In the genomic region with DNA sequence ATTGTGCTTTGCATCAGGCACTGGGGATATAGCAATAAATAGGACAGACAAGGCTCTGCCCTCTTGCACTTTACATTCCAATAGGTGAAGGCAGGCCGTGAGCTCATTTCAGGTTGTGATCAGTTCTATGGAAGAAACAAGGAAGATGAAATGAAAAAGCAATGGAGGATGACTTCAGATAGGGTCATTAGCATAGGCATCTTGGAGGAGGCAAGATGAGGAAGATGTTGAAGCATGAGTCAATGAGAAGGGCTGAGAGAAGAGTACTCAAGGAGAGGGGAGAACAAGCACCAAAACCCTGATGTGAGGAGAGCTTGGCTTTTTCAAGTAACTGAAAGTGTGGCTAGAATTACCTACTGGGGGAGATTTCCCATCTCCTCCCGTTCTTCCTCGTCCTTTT, we compare ENCODE assay signal across 20 cellular contexts. TPM values are rescaled to one million over a fixed set of nuclear protein-coding genes. Genes with fewer than 3 reads are reported as not detected.
"Had no signal": no experiment of that assay in that cellular context is flagged by ENCODE, and none has a peak within 500 bp of the region (broad histone marks: within the 10 kb centered on the region; RNA-seq: fewer than 3 reads in every experiment).

No MANE protein-coding gene starts in this region.

- H3K27ac Mint-ChIP-seq: activated CD4-positive, alpha-beta T cell treated with anti-CD3 and anti-CD28 coated beads, Interleukin-2, amount 10 ng/mL, durations not matched to agents 24 days and 14 days; activated CD8-positive, alpha-beta T cell treated with anti-CD3 and anti-CD28 coated beads for 36 hours; activated naive CD4-positive, alpha-beta T cell treated with anti-CD3 and anti-CD28 coated beads for 36 hours; activated T-helper 2 cell treated with anti-CD3 and anti-CD28 coated beads, Interferon-gamma antibody, Interleukin-2, Interleukin-4, amounts not matched to agents 10 μg/mL and 5 μg/mL and 100 μg/mL, durations not matched to agents 14 hours and 24 hours and 36 hours; T-helper 2 cell treated with Interferon-gamma antibody and Interleukin-4, amounts not matched to agents 5 μg/mL and 100 μg/mL, for 36 hours had no signal

- ATAC-seq: activated CD8-positive, alpha-beta T cell treated with anti-CD3 and anti-CD28 coated beads for 36 hours; heart right ventricle; stimulated activated naive CD8-positive, alpha-beta T cell treated with anti-CD3 and anti-CD28 coated beads, Interleukin-15, Interleukin-2, amounts not matched to agents 100 U/mL and 50 U/mL, for 24 hours had no signal

- DNase-seq: activated CD4-positive, alpha-beta T cell treated with anti-CD3 and anti-CD28 coated beads, Interleukin-2, amount 10 ng/mL, durations not matched to agents 24 days and 14 days; activated CD4-positive, CD25-positive, alpha-beta regulatory T cell; activated CD8-positive, alpha-beta T cell treated with anti-CD3 and anti-CD28 coated beads for 36 hours; activated naive CD4-positive, alpha-beta T cell treated with anti-CD3 and anti-CD28 coated beads for 36 hours; activated T-cell treated with anti-CD3 and anti-CD28 coated beads, Interleukin-2, amount 50 U/mL, for 1 hour; aorta; dermis blood vessel endothelial cell; effector memory CD4-positive, alpha-beta T cell; esophagus squamous epithelium; heart right ventricle; midbrain; nephron progenitor cell; nucleus accumbens; posterior cingulate gyrus; stimulated activated CD4-positive, alpha-beta T cell treated with anti-CD3 and anti-CD28 coated beads, Interleukin-12 subunit alpha, Interleukin-12 subunit beta, amount 100 ng/mL, for 4 hours; stimulated activated CD4-positive, alpha-beta T cell treated with anti-CD3 and anti-CD28 coated beads, Interleukin-1b, Interleukin-23, amount 100 ng/mL, for 48 hours; stimulated activated naive CD8-positive, alpha-beta T cell treated with anti-CD3 and anti-CD28 coated beads, Interleukin-15, Interleukin-2, amounts not matched to agents 100 U/mL and 50 U/mL, for 24 hours; substantia nigra had no signal

- H3K4me3 Mint-ChIP-seq: activated CD4-positive, alpha-beta T cell treated with anti-CD3 and anti-CD28 coated beads, Interleukin-2, amount 10 ng/mL, durations not matched to agents 24 days and 14 days; activated CD8-positive, alpha-beta T cell treated with anti-CD3 and anti-CD28 coated beads for 36 hours; activated naive CD4-positive, alpha-beta T cell treated with anti-CD3 and anti-CD28 coated beads for 36 hours; T-helper 2 cell treated with Interferon-gamma antibody and Interleukin-4, amounts not matched to agents 5 μg/mL and 100 μg/mL, for 36 hours had no signal

- H3K9me3 Mint-ChIP-seq: activated CD4-positive, alpha-beta T cell treated with anti-CD3 and anti-CD28 coated beads, Interleukin-2, amount 10 ng/mL, durations not matched to agents 24 days and 14 days; activated CD8-positive, alpha-beta T cell treated with anti-CD3 and anti-CD28 coated beads for 36 hours; activated naive CD4-positive, alpha-beta T cell treated with anti-CD3 and anti-CD28 coated beads for 36 hours; activated T-helper 2 cell treated with anti-CD3 and anti-CD28 coated beads, Interferon-gamma antibody, Interleukin-2, Interleukin-4, amounts not matched to agents 10 μg/mL and 5 μg/mL and 100 μg/mL, durations not matched to agents 14 hours and 24 hours and 36 hours; nephron progenitor cell; T-helper 2 cell treated with Interferon-gamma antibody and Interleukin-4, amounts not matched to agents 5 μg/mL and 100 μg/mL, for 36 hours had no signal

RNA-seq across cellular contexts. Expression of a gene that starts 5.0 kb away (rescaled TPM):
- total RNA-seq: activated CD4-positive, alpha-beta T cell treated with anti-CD3 and anti-CD28 coated beads, Interleukin-2, amount 10 ng/mL, durations not matched to agents 24 days and 14 days; activated CD8-positive, alpha-beta T cell treated with anti-CD3 and anti-CD28 coated beads for 36 hours had no signal
